ENCODE assay signal across 8 cellular contexts in genomic region chr14:67515386-67516079, GRCh38. TPM values are rescaled to one million over a fixed set of nuclear protein-coding genes. Genes with fewer than 3 reads are reported as not detected.
DNase-seq lines count a peak whose midpoint lies in the region; ATAC-seq and TF ChIP-seq lines count a peak whose summit lies in the region.

No MANE protein-coding gene starts in this region.

- no peak overlapping the region for H3K9ac ChIP-seq in endodermal cell (ENCODE audit: extremely low read depth, low read length, poor library complexity, severe bottlenecking)

- peaks cover 2% of the 10 kb centered on the region for H3K4me1 Mint-ChIP-seq in endodermal cell
- H3K4me1 Mint-ChIP-seq in naive thymus-derived CD4-positive, alpha-beta T cell, result peaks cover 15 to 35% (median 22%) of the 10 kb centered on the region in 7 donors

- peak overlapping the region; percentile 62 for H3K4me3 Mint-ChIP-seq in endodermal cell
- peak overlapping the region; percentile 62 to 94 (median 74) for H3K4me3 Mint-ChIP-seq in naive thymus-derived CD4-positive, alpha-beta T cell

- H3K4me3 ChIP-seq in endodermal cell (ENCODE audit: low read length) (no peak overlapping the region), uterus (peak overlapping the region; percentile 54 to 89)
- H3K4me3 ChIP-seq in naive thymus-derived CD4-positive, alpha-beta T cell (ENCODE audit: low read length), result peak overlapping the region; percentile 64

- H3K27me3 ChIP-seq in endodermal cell (ENCODE audit: control insufficient read depth, insufficient read depth, low read length, poor library complexity, severe bottlenecking) (peaks cover 87% of the 10 kb centered on the region), uterus (no peaks in the 10 kb centered on the region)
- no peaks in the 10 kb centered on the region for H3K27me3 ChIP-seq in naive thymus-derived CD4-positive, alpha-beta T cell (ENCODE audit: control insufficient read depth in 2 of 2, insufficient read depth in 2 of 2, low read length in 2 of 2)

- no peaks in the 10 kb centered on the region for H3K36me3 ChIP-seq in endodermal cell (ENCODE audit: control insufficient read depth, insufficient read depth, low read length)
- peaks cover 0 to 5% (median 0%) of the 10 kb centered on the region in 3 experiments for H3K36me3 ChIP-seq in naive thymus-derived CD4-positive, alpha-beta T cell (ENCODE audit: control insufficient read depth in 2 of 3, insufficient read depth in 3 of 3, low read length in 3 of 3)
- H3K36me3 ChIP-seq in uterus, result no peaks in the 10 kb centered on the region

- H3K9me3 Mint-ChIP-seq in endodermal cell, result no peaks in the 10 kb centered on the region
- no peaks in the 10 kb centered on the region for H3K9me3 Mint-ChIP-seq in naive thymus-derived CD4-positive, alpha-beta T cell

- in situ Hi-C loops in ACHN (cut with HindIII; ENCODE audit: low pct_ligation_motif_present, low pct_unique_long_range_greater_than_20kb, low sequenced_read_pairs), result no loop called here

- POLR2A ChIA-PET in naive thymus-derived CD4-positive, alpha-beta T cell (lab: Charles Lee), result interaction anchor here (0.6 to 4.1 kb wide), 4 partner anchors 14 to 82 kb away, joined by 3 to 23 read pairs (median 3); partner anchors contain the start of gene TMEM229B

- intact Hi-C loops in naive thymus-derived CD4-positive, alpha-beta T cell (cut with micrococcal nuclease), result loop anchor here (1.0 to 10.0 kb wide), 4 partner anchors 27 to 179 kb away; partner anchors contain the start of genes RDH11 (in 1 of the 2) and TMEM229B (in 1 of the 2)
- intact Hi-C loops in uterus (cut with DNase I; ENCODE audit: low total_unique reads), result no loop called here

- no peaks in the 10 kb centered on the region for H3K9me3 ChIP-seq in endodermal cell (ENCODE audit: control insufficient read depth, low read length)
- no peaks in the 10 kb centered on the region for H3K9me3 ChIP-seq in naive thymus-derived CD4-positive, alpha-beta T cell (ENCODE audit: control insufficient read depth in 2 of 3, low read length in 3 of 3)
- H3K9me3 ChIP-seq in uterus, result no peaks in the 10 kb centered on the region

- WGBS in endodermal cell (ENCODE audit: insufficient coverage in 1 of 2, insufficient read length in 1 of 2), 2 experiments, result 10 to 68% methylated on average over 6 to 45 of the region's 45 CpGs

- TF ChIP-seq CTCF in endodermal cell (conservative IDR thresholded peaks at IDR 0.05) (peak; percentile 29), uterus (IDR thresholded peaks at IDR 0.05) (no peak)

- CTCF ChIA-PET in naive thymus-derived CD4-positive, alpha-beta T cell (lab: Charles Lee), result no interaction called here

- no peak overlapping the region for H3K27ac ChIP-seq in endodermal cell (ENCODE audit: low read depth, low read length)
- peak overlapping the region; percentile 73 for H3K27ac ChIP-seq in naive thymus-derived CD4-positive, alpha-beta T cell (ENCODE audit: low read depth, low read length)
- H3K27ac ChIP-seq in uterus, result peak overlapping the region; percentile 62 to 79

- H3K27me3 Mint-ChIP-seq in endodermal cell (ENCODE audit: insufficient read depth), result peaks cover 77% of the 10 kb centered on the region
- peaks cover 0 to 81% (median 4%) of the 10 kb centered on the region in 5 donors for H3K27me3 Mint-ChIP-seq in naive thymus-derived CD4-positive, alpha-beta T cell

- H3K4me1 ChIP-seq in endodermal cell (ENCODE audit: control insufficient read depth, insufficient read depth, low read length) (peaks cover 3% of the 10 kb centered on the region), uterus (no peaks in the 10 kb centered on the region)
- H3K4me1 ChIP-seq in naive thymus-derived CD4-positive, alpha-beta T cell (ENCODE audit: control insufficient read depth in 2 of 2, insufficient read depth in 2 of 2, low read length in 2 of 2), result peaks cover 14 to 21% of the 10 kb centered on the region in 2 donors

- TF ChIP-seq POLR2A in uterus (IDR thresholded peaks at IDR 0.05), result no peak

- H3K27ac Mint-ChIP-seq in endodermal cell, result no peak overlapping the region
- peak overlapping the region in 5 of 9 donors; percentile 9 to 60 (median 53) for H3K27ac Mint-ChIP-seq in naive thymus-derived CD4-positive, alpha-beta T cell

- DNase-seq in NCI-H2171 treated with DMSO at 0.1 percent for 48 hours (lab: John Stamatoyannopoulos, UW) (peak; percentile 40), NCI-H2171 (lab: John Stamatoyannopoulos, UW) (no peak), endodermal cell (peak; percentile 75), uterus (no peak), ACHN (no peak)
- DNase-seq in activated CD4-positive, alpha-beta T cell treated with anti-CD3 and anti-CD28 coated beads for 4 hours, result peak; percentile 14 to 32
- peak in 6 of 9 donors; percentile 24 to 58 (median 42) for DNase-seq in naive thymus-derived CD4-positive, alpha-beta T cell

- no peaks in the 10 kb centered on the region for H3K36me3 Mint-ChIP-seq in endodermal cell (ENCODE audit: low read depth)
- no peaks in the 10 kb centered on the region for H3K36me3 Mint-ChIP-seq in naive thymus-derived CD4-positive, alpha-beta T cell

- peak; percentile 38 for ATAC-seq in HG02981 (IDR thresholded peaks at IDR 0.05; ENCODE audit: unreplicated experiment)
- peak; percentile 67 for ATAC-seq in naive thymus-derived CD4-positive, alpha-beta T cell

RNA-seq across cellular contexts. Expression of gene PLEKHH1, which starts 17.6 kb away (rescaled TPM):
- total RNA-seq in endodermal cell, result 10 to 100 TPM; 59.9 to 61.1 TPM
- polyA plus RNA-seq in endodermal cell (2013, experiment 1 of 2), result 13.3 TPM
- 12.7 TPM for polyA plus RNA-seq in endodermal cell (2013, experiment 2 of 2)
- 1 to 10 TPM in 1 of 5 experiments, under 1 TPM in 4; 0.22 to 1.4 (median 0.32) TPM for total RNA-seq in naive thymus-derived CD4-positive, alpha-beta T cell
- not detected for polyA plus RNA-seq in naive thymus-derived CD4-positive, alpha-beta T cell
- total RNA-seq in uterus, result 1 to 10 TPM in 3 of 4 donors, under 1 TPM in 1; 0.29 to 8.0 (median 4.9) TPM

RNA-seq across cellular contexts. Expression of gene TMEM229B, which starts 27.0 kb away (rescaled TPM):
- 1 to 10 TPM; 1.1 to 1.5 TPM for total RNA-seq in endodermal cell
- 0.25 TPM for polyA plus RNA-seq in endodermal cell (2013, experiment 1 of 2)
- polyA plus RNA-seq in endodermal cell (2013, experiment 2 of 2), result 0.37 TPM
- 10 to 100 TPM; 19.1 to 32.2 (median 30.6) TPM for total RNA-seq in naive thymus-derived CD4-positive, alpha-beta T cell
- polyA plus RNA-seq in naive thymus-derived CD4-positive, alpha-beta T cell, result 10 to 100 TPM; 25.5 to 30.9 TPM
- 1 to 10 TPM in 2 of 4 donors, under 1 TPM in 2; under 0.01 to 4.7 (median 2.8) TPM for total RNA-seq in uterus

Comparison
In these comparisons a context has a peak if more than half of its experiments do, and no peak if none do; other contexts are left out.
1. DNase-seq: peak in NCI-H2171 treated with DMSO at 0.1 percent for 48 hours (single experiment), activated CD4-positive, alpha-beta T cell treated with anti-CD3 and anti-CD28 coated beads for 4 hours (2 of 2), endodermal cell (single experiment) and naive thymus-derived CD4-positive, alpha-beta T cell (6 of 9); none in NCI-H2171 (single experiment), uterus (0 of 2) and ACHN (single experiment).
2. RNA of gene PLEKHH1, which starts 17.6 kb away (total RNA-seq): 59.9 to 61.1 TPM in endodermal cell; 0.29 to 8.0 TPM in uterus and 0.22 to 1.4 TPM in naive thymus-derived CD4-positive, alpha-beta T cell; every median in the first group is over 4 times any median in the second.